1 cellular context compared by ENCODE assay signal in genomic region chr2:152050345-152050744, GRCh38.
A peak's percentile ranks its signal among the peaks of the same experiment; 100 is the strongest.
TF ChIP-seq lines count a peak whose summit lies in the region.

No MANE protein-coding gene starts in this region.

TF ChIP-seq in GM23338, 12 proteins besides CTCF, POLR2A, EP300 and RAD21 (continued from another document):
- TF ChIP-seq ZNF462 (CRISPR knock-in tag; IDR thresholded peaks at IDR 0.05) (0 out of 2 replicates have a peak, but pooled peaks have one; percentile 50), EZH2phosphoT487 (IDR thresholded peaks at IDR 0.05; ENCODE audit: unreplicated experiment) (no peak), POLR2AphosphoS5 (IDR thresholded peaks at IDR 0.05; ENCODE audit: low read depth) (no peak), EZH2 (IDR thresholded peaks at IDR 0.05; ENCODE audit: low read depth, unreplicated experiment) (no peak), REST (IDR thresholded peaks at IDR 0.05; ENCODE audit: unreplicated experiment) (no peak), ETS1 (IDR thresholded peaks at IDR 0.05) (no peak)
